ENCODE assay signal across 32 cellular contexts in genomic region chr16:86437348-86437747, GRCh38.
"Had no signal": no experiment of that assay in that cellular context is flagged by ENCODE, and none has a peak within 500 bp of the region (broad histone marks: within the 10 kb centered on the region; RNA-seq: fewer than 3 reads in every experiment).

No MANE protein-coding gene starts in this region.

- FAIRE-seq: bronchial epithelial cell, TTC549 had no signal

- ATAC-seq: activated CD4-positive, alpha-beta T cell treated with anti-CD3 and anti-CD28 coated beads for 36 hours; activated CD4-positive, CD25-positive, alpha-beta regulatory T cell treated with anti-CD3 and anti-CD28 coated beads, Interleukin-2, amount 50 U/mL, for 24 hours; activated CD8-positive, alpha-beta memory T cell treated with anti-CD3 and anti-CD28 coated beads, Interleukin-2, amount 10 ng/mL, durations not matched to agents 7 days and 5 days; activated CD8-positive, alpha-beta T cell treated with anti-CD3 and anti-CD28 coated beads, Interleukin-2, amount 10 ng/mL, durations not matched to agents 7 days and 5 days; activated naive CD8-positive, alpha-beta T cell treated with anti-CD3 and anti-CD28 coated beads, Interleukin-2, amount 50 U/mL, for 24 hours; WTC11 had no signal

- H3K4me1 ChIP-seq: ascending aorta had no signal

- H3K27me3 ChIP-seq: ascending aorta had no signal

- H3K9me3 ChIP-seq: ascending aorta had no signal

- H3K4me3 ChIP-seq: ascending aorta, cardiac muscle cell had no signal

- H3K36me3 ChIP-seq: ascending aorta, cardiac muscle cell, WERI-Rb-1 had no signal

- DNase-seq: activated CD4-positive, alpha-beta memory T cell treated with anti-CD3 and anti-CD28 coated beads, Interleukin-2, amount 10 ng/mL, durations not matched to agents 7 days and 5 days; activated CD4-positive, alpha-beta T cell treated with anti-CD3 and anti-CD28 coated beads for 1 hour; activated CD4-positive, alpha-beta T cell treated with anti-CD3 and anti-CD28 coated beads for 36 hours; activated CD4-positive, alpha-beta T cell treated with anti-CD3 and anti-CD28 coated beads for 48 hours; activated CD4-positive, alpha-beta T cell treated with anti-CD3 and anti-CD28 coated beads, Interleukin-2, amount 10 ng/mL, durations not matched to agents 7 days and 5 days; activated CD4-positive, alpha-beta T cell treated with anti-CD3 and anti-CD28 coated beads, Interleukin-2, amount 50 U/mL, for 48 hours; activated CD4-positive, CD25-positive, alpha-beta regulatory T cell; activated CD8-positive, alpha-beta memory T cell treated with anti-CD3 and anti-CD28 coated beads for 24 hours; activated CD8-positive, alpha-beta memory T cell treated with anti-CD3 and anti-CD28 coated beads, Interleukin-2, amount 10 ng/mL, durations not matched to agents 7 days and 5 days; activated CD8-positive, alpha-beta memory T cell treated with anti-CD3 and anti-CD28 coated beads, Interleukin-2, amount 50 U/mL, for 48 hours; activated CD8-positive, alpha-beta T cell treated with anti-CD3 and anti-CD28 coated beads, Interleukin-2, amount 10 ng/mL, durations not matched to agents 7 days and 5 days; activated effector memory CD4-positive, alpha-beta T cell treated with Interleukin-2 at 50 U/mL for 16 hours; activated gamma-delta T cell; activated naive CD4-positive, alpha-beta T cell treated with anti-CD3 and anti-CD28 coated beads, Interleukin-2, amount 10 ng/mL, durations not matched to agents 7 days and 5 days; activated naive CD4-positive, alpha-beta T cell treated with Interleukin-2 at 50 U/mL for 16 hours; activated naive CD8-positive, alpha-beta T cell treated with anti-CD3 and anti-CD28 coated beads, Interleukin-2, amount 10 ng/mL, durations not matched to agents 7 days and 5 days; activated naive CD8-positive, alpha-beta T cell treated with anti-CD3 and anti-CD28 coated beads, Interleukin-2, amount 50 U/mL, for 24 hours; activated T-cell treated with anti-CD3 and anti-CD28 coated beads, Interleukin-2, amount 50 U/mL, for 24 hours; activated T-cell treated with anti-CD3 and anti-CD28 coated beads, Interleukin-2, amount 50 U/mL, for 48 hours; amygdala; anterior cingulate cortex; caudate nucleus; cerebellar nuclear complex; T-helper 2 cell; T-helper 9 cell; WERI-Rb-1 had no signal

- H3K27ac ChIP-seq: ascending aorta, cardiac muscle cell, WERI-Rb-1 had no signal
